ENCODE assay signal across 14 cellular contexts in the genomic region with DNA sequence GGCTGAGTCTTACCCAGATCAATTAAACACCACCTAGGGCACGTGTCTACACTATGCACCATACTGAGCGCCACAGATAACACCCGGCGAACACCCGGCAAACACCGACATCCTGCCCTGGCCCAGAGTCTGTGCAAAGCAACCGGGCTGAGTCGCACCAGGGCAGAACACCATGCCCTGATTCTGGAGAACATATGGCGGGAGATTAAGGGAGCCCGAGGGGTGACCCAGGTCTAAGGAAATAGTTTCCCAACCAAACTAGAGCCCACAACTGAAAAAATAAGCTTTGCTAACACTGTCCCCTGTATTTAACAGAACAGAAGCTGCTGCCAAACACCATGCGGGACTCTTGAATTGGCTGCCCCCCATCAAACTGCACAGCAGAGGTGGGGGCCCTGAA. TPM values are rescaled to one million over a fixed set of nuclear protein-coding genes. Genes with fewer than 3 reads are reported as not detected.
DNase-seq lines count a peak whose midpoint lies in the region; FAIRE-seq and TF ChIP-seq lines count a peak whose summit lies in the region.
"Had no signal": no experiment of that assay in that cellular context is flagged by ENCODE, and none has a peak within 500 bp of the region (broad histone marks: within the 10 kb centered on the region; RNA-seq: fewer than 3 reads in every experiment).

No MANE protein-coding gene starts in this region.

- no peaks in the 10 kb centered on the region for H3K9me3 Mint-ChIP-seq in Caco-2 (ENCODE audit: unreplicated experiment)
- H3K9me3 Mint-ChIP-seq: activated CD4-positive, alpha-beta T cell treated with anti-CD3 and anti-CD28 coated beads, Interleukin-2, amount 10 ng/mL, durations not matched to agents 24 days and 14 days; immature natural killer cell; T-helper 1 cell treated with Interleukin-12 subunit alpha and Interleukin-12 subunit beta and Interleukin-4 antibody, amounts not matched to agents 30 μg/mL and 1 μg/mL, for 36 hours had no signal

- FAIRE-seq in H54 (lab: Jason Lieb, UNC): no peak

- H3K36me3 ChIP-seq in Caco-2 (ENCODE audit: control insufficient read depth, insufficient read depth, low read length) (peaks cover 2% of the 10 kb centered on the region; the same call in 1 of the 2 replicates), SK-N-MC (ENCODE audit: insufficient read depth, low read length) (no peaks in the 10 kb centered on the region), fibroblast of lung (ENCODE audit: control insufficient read depth, insufficient read depth, low read length) (no peaks in the 10 kb centered on the region), skeletal muscle satellite cell (ENCODE audit: insufficient read depth, low read length) (no peaks in the 10 kb centered on the region)

- CTCF ChIA-PET in Caco-2 (lab: Charles Lee): interaction anchor here (1.3 kb wide), 1 partner anchor 19 kb away, joined by 5 read pairs; no protein-coding TSS in a partner anchor

- intact Hi-C loops in Caco-2 (cut with micrococcal nuclease; ENCODE audit: unreplicated experiment) (loop anchor here (5.0 kb wide), 1 partner anchor 206 kb away; the partner anchor contains the start of gene PHF12), cardiac septum (cut with DNase I) (no loop called here)

- H3K27me3 ChIP-seq in Caco-2 (replicated peaks; ENCODE audit: control insufficient read depth, insufficient read depth, low read length): no peaks in the 10 kb centered on the region
- no peaks in the 10 kb centered on the region for H3K27me3 ChIP-seq in fibroblast of lung (ENCODE audit: control insufficient read depth, insufficient read depth, low read length)
- H3K27me3 ChIP-seq in skeletal muscle satellite cell (ENCODE audit: control insufficient read depth, insufficient read depth, low read length): no peaks in the 10 kb centered on the region

- H3K27ac ChIP-seq in SK-N-MC (peak overlapping the region; percentile 54; the same call in 1 of the 2 replicates), fibroblast of lung (ENCODE audit: insufficient read depth, low read length) (no peak overlapping the region)
- H3K27ac ChIP-seq: C4-2B had no signal

- no TSS peak for BruUV-seq in Caco-2 (replicated peaks; lab: Mats Ljungman, UMichigan)

- no peaks in the 10 kb centered on the region for H3K36me3 Mint-ChIP-seq in Caco-2 (ENCODE audit: insufficient read depth, unreplicated experiment)
- H3K36me3 Mint-ChIP-seq: immature natural killer cell had no signal

- H3K27me3 Mint-ChIP-seq in Caco-2 (ENCODE audit: insufficient read depth, unreplicated experiment): no peaks in the 10 kb centered on the region
- H3K27me3 Mint-ChIP-seq: activated CD4-positive, alpha-beta T cell treated with anti-CD3 and anti-CD28 coated beads, Interleukin-2, amount 10 ng/mL, durations not matched to agents 24 days and 14 days had no signal

- H3K4me1 ChIP-seq in Caco-2: peaks cover 66% of the 10 kb centered on the region
- H3K4me1 ChIP-seq in fibroblast of lung (ENCODE audit: control insufficient read depth, extremely low read depth, insufficient read depth, low read length): peaks cover 48% of the 10 kb centered on the region
- H3K4me1 ChIP-seq in skeletal muscle satellite cell (ENCODE audit: control insufficient read depth, insufficient read depth, low read length): peaks cover 60% of the 10 kb centered on the region

- POLR2A ChIA-PET in Caco-2 (lab: Charles Lee): interaction anchor here (0.6 kb wide), 1 partner anchor 40 kb away, joined by 3 read pairs; no protein-coding TSS in a partner anchor

- DNase-seq in Caco-2 (no peak), SK-N-MC (ENCODE audit: low read depth, low spot score) (no peak), fibroblast of lung (ENCODE audit: low read depth in 2 of 2) (no peak), H54 (ENCODE audit: insufficient read length, low spot score) (no peak), OCI-M2 (lab: John Stamatoyannopoulos, UW; ENCODE audit: unreplicated experiment) (no peak), cardiac septum (ENCODE audit: low spot score) (no peak), SKM-1 (lab: John Stamatoyannopoulos, UW; ENCODE audit: unreplicated experiment) (no peak)
- DNase-seq: activated CD4-positive, alpha-beta T cell treated with anti-CD3 and anti-CD28 coated beads, Interleukin-2, amount 10 ng/mL, durations not matched to agents 24 days and 14 days; immature natural killer cell; KBM-7; NCI-H2029 treated with DMSO at 0.1 percent for 48 hours had no signal

- TF ChIP-seq POLR2A in H54 (IDR thresholded peaks at IDR 0.05; ENCODE audit: low read depth, low read length): no peak

- H3K27ac Mint-ChIP-seq in Caco-2 (ENCODE audit: unreplicated experiment): peak overlapping the region; percentile 67
- H3K27ac Mint-ChIP-seq: activated CD4-positive, alpha-beta T cell treated with anti-CD3 and anti-CD28 coated beads, Interleukin-2, amount 10 ng/mL, durations not matched to agents 24 days and 14 days; immature natural killer cell had no signal

- no peak for TF ChIP-seq CTCF in Caco-2 (IDR thresholded peaks at IDR 0.05; ENCODE audit: insufficient read depth in 1 of 2, low read depth in 1 of 2, low read length in 1 of 2, severe bottlenecking in 1 of 2, unreplicated experiment in 1 of 2)
- TF ChIP-seq CTCF in fibroblast of lung (conservative IDR thresholded peaks at IDR 0.05 in 1 of 2, IDR thresholded peaks at IDR 0.05 in 1 of 2; ENCODE audit: low read depth in 1 of 2, low read length in 2 of 2): no peak

- H2AFZ ChIP-seq in fibroblast of lung (ENCODE audit: low read length): no peak overlapping the region

- no peak overlapping the region for H3K4me3 Mint-ChIP-seq in Caco-2 (ENCODE audit: unreplicated experiment)
- H3K4me3 Mint-ChIP-seq: activated CD4-positive, alpha-beta T cell treated with anti-CD3 and anti-CD28 coated beads, Interleukin-2, amount 10 ng/mL, durations not matched to agents 24 days and 14 days; immature natural killer cell had no signal

- H3K4me3 ChIP-seq in Caco-2 (ENCODE audit: low read depth, low read length) (no peak overlapping the region), SK-N-MC (peak overlapping the region; percentile 61), fibroblast of lung (replicated peaks in 1 of 4; ENCODE audit: control extremely low read depth in 1 of 4, insufficient read depth in 1 of 4, low read depth in 3 of 4, low read length in 4 of 4) (no peak overlapping the region), skeletal muscle satellite cell (ENCODE audit: low read length) (no peak overlapping the region)

- peaks cover 42% of the 10 kb centered on the region for H3K4me1 Mint-ChIP-seq in Caco-2 (ENCODE audit: low read depth, unreplicated experiment)

- H3K9me3 ChIP-seq in Caco-2: no peaks in the 10 kb centered on the region
- no peaks in the 10 kb centered on the region for H3K9me3 ChIP-seq in SK-N-MC (ENCODE audit: low read depth, low read length)
- no peaks in the 10 kb centered on the region for H3K9me3 ChIP-seq in fibroblast of lung (ENCODE audit: control insufficient read depth, insufficient read depth, low read depth, low read length)
- H3K9me3 ChIP-seq in skeletal muscle satellite cell (replicated peaks; ENCODE audit: low read length): no peaks in the 10 kb centered on the region

- no peaks in the 10 kb centered on the region for H3K79me2 ChIP-seq in fibroblast of lung (ENCODE audit: control insufficient read depth, insufficient read depth, low read length)

- H4K20me1 ChIP-seq in fibroblast of lung (ENCODE audit: control insufficient read depth, extremely low read depth, insufficient read depth, low read length): no peaks in the 10 kb centered on the region

- H3K9ac ChIP-seq in SK-N-MC (ENCODE audit: insufficient read length): peak overlapping the region; percentile 37
- no peak overlapping the region for H3K9ac ChIP-seq in fibroblast of lung (ENCODE audit: insufficient read depth, low read length)
- H3K9ac ChIP-seq in skeletal muscle satellite cell (ENCODE audit: low read depth, low read length): peak overlapping the region; percentile 9

- H3K4me2 ChIP-seq in fibroblast of lung (ENCODE audit: extremely low read depth, insufficient read depth, low read length): peak overlapping the region; percentile 46
- peak overlapping the region; percentile 38 for H3K4me2 ChIP-seq in skeletal muscle satellite cell (ENCODE audit: low read length)

RNA-seq across cellular contexts. Expression of gene MYO18A, which starts 22.1 kb away (rescaled TPM):
- total RNA-seq in Caco-2 (2022) (47.1 and 55.5 TPM in 2 replicates), fibroblast of lung (50.3 and 133 TPM in 2 replicates), cardiac septum (317 TPM)
- polyA plus RNA-seq in fibroblast of lung: 11.7 and 17.5 TPM in 2 replicates
- 34.5 and 50.8 TPM in 2 replicates for polyA plus RNA-seq in fibroblast of lung (2012)
- 70.6 and 134 TPM in 2 replicates for polyA minus RNA-seq in fibroblast of lung (ENCODE audit: low replicate concordance)
- total RNA-seq in skeletal muscle satellite cell (2012; rRNA removed): 19.9 and 29.2 TPM in 2 replicates
